ENCODE assay signal across 13 cellular contexts in genomic region chr19:52351512-52351911, GRCh38. TPM values are rescaled to one million over a fixed set of nuclear protein-coding genes. Genes with fewer than 3 reads are reported as not detected.
DNase-seq lines count a peak whose midpoint lies in the region; ATAC-seq and TF ChIP-seq lines count a peak whose summit lies in the region.
"Had no signal": no experiment of that assay in that cellular context is flagged by ENCODE, and none has a peak within 500 bp of the region (broad histone marks: within the 10 kb centered on the region; RNA-seq: fewer than 3 reads in every experiment).

No MANE protein-coding gene starts in this region.

- POLR2A ChIA-PET in GM10248 (lab: Yijun Ruan, JAX): no interaction called here

- H3K27me3 ChIP-seq in testis: no peaks in the 10 kb centered on the region
- H3K27me3 ChIP-seq: ovary had no signal

- TF ChIP-seq POLR2A in testis (IDR thresholded peaks at IDR 0.05): no peak

- no peaks in the 10 kb centered on the region for H3K36me3 ChIP-seq in testis (ENCODE audit: low read depth, missing control alignments)
- H3K36me3 ChIP-seq: ovary had no signal

- peak; percentile 33 for DNase-seq in RPMI8226
- DNase-seq in GM10248 (ENCODE audit: extremely low spot score): no peak
- DNase-seq in testis: no peak
- DNase-seq: activated naive CD4-positive, alpha-beta T cell treated with Interleukin-2 at 50 U/mL for 16 hours; caudate nucleus; erythroblast; NCI-H1694 treated with DMSO at 0.1 percent for 48 hours; ovary; T-helper 17 cell had no signal

- no peak overlapping the region for H3K27ac ChIP-seq in 22Rv1
- no peak overlapping the region for H3K27ac ChIP-seq in testis
- H3K27ac ChIP-seq: ovary had no signal

- H3K4me3 ChIP-seq in testis: no peak overlapping the region
- H3K4me3 ChIP-seq: ovary had no signal

- TF ChIP-seq CTCF in 22Rv1 (IDR thresholded peaks at IDR 0.05) (peak; percentile 26; the same call in 1 of the 2 replicates), GM12872 (IDR thresholded peaks at IDR 0.05; ENCODE audit: insufficient read depth, low read depth, low read length) (0 out of 3 replicates have a peak, but pooled peaks have one; percentile 12), GM10248 (IDR thresholded peaks at IDR 0.05; ENCODE audit: control extremely low read depth, extremely low read depth, low read depth, missing control alignments) (no peak), testis (IDR thresholded peaks at IDR 0.05) (no peak)

- no peak for ATAC-seq in HG03196 (IDR thresholded peaks at IDR 0.05; ENCODE audit: unreplicated experiment)
- ATAC-seq: stimulated activated effector memory CD8-positive, alpha-beta T cell treated with anti-CD3 and anti-CD28 coated beads, Interleukin-12 subunit alpha, Interleukin-12 subunit beta, amount 100 ng/mL, for 72 hours; T-helper 17 cell had no signal

- 78 to 80% methylated on average over 8 to 9 of the region's 9 CpGs for WGBS in testis, 2 donors

- no peaks in the 10 kb centered on the region for H3K9me3 ChIP-seq in testis

- intact Hi-C loops in testis (cut with DNase I; ENCODE audit: low total_unique reads): no loop called here

- no peaks in the 10 kb centered on the region for H3K4me1 ChIP-seq in testis

- CTCF ChIA-PET in GM10248 (lab: Yijun Ruan, JAX): no interaction called here

RNA-seq across cellular contexts. Expression of gene ZNF610, which starts 15.5 kb away (rescaled TPM):
- total RNA-seq in testis: 10 to 100 TPM; 11.1 to 21.5 TPM
- polyA plus RNA-seq in testis (ENCODE audit: insufficient read depth, low read depth, low replicate concordance): 16.6 TPM

RNA-seq across cellular contexts. Expression of gene ZNF880, which starts 18.2 kb away (rescaled TPM):
- 10 to 100 TPM; 22.1 to 27.6 TPM for total RNA-seq in testis
- 13.8 TPM for polyA plus RNA-seq in testis (ENCODE audit: insufficient read depth, low read depth, low replicate concordance)

RNA-seq across cellular contexts. Expression of gene ZNF528, which starts 46.1 kb away (rescaled TPM):
- total RNA-seq in testis: 10 to 100 TPM; 53.7 to 55.4 TPM
- polyA plus RNA-seq in testis (ENCODE audit: insufficient read depth, low read depth, low replicate concordance): 31.6 TPM

RNA-seq across cellular contexts. Expression of gene ZNF480, which starts 54.5 kb away (rescaled TPM):
- total RNA-seq in testis: 1 to 10 TPM; 4.3 to 4.6 TPM
- polyA plus RNA-seq in testis (ENCODE audit: insufficient read depth, low read depth, low replicate concordance): 3.3 TPM

Comparison
In these comparisons a context has a peak if more than half of its experiments do, and no peak if none do; other contexts are left out.
1. CTCF ChIP-seq: peak in 22Rv1 (single experiment) and GM12872 (single experiment); none in GM10248 (single experiment) and testis (0 of 3).